8 cellular contexts compared by ENCODE assay signal in the genomic region with DNA sequence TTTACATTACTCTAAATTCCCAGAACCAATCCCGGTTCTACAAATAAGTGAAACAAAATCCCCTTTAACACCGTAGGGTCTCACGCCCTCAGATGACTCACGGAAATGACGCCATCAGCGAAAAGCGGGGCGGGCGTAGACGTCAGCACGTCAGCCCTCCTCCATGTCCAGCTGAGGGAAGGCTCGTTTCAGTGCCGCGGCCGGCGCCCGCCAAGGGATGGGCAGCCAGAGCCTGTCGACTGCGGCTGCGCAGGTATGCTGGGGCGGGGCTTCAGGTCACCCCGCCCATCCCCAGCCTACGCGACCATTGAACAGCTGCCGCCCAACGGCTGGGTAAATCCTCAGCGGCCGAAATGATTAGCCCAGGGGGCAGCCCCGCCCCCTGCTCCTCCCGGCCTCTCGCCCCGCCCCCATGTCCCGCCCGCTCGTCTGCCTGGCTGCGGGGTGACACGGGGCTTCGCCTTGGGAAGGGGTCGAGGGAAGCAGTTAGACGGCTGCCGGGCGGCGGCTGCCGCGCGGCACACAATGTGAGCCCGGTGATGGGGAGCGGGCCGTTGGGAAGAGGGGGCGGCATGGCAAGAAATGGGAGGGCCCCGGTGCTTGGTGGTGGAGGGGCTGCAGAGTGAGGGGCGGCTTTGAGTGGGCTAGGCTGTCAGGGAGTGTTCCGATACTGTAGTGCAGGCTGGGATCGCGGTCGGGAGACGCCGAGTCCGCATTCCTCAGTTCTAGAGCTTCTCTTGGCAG. TPM values are rescaled to one million over a fixed set of nuclear protein-coding genes. Genes with fewer than 3 reads are reported as not detected.
A peak's percentile ranks its signal among the peaks of the same experiment; 100 is the strongest.
DNase-seq lines count a peak whose midpoint lies in the region; ATAC-seq lines count a peak whose summit lies in the region.

Gene NBEAL1 (plus strand): TSS at position 420 of the 744 bp plus-strand sequence. CDS start 1,510 bp downstream, outside the sequence.

- no peaks in the 10 kb centered on the region for H3K27me3 ChIP-seq in CD8-positive, alpha-beta memory T cell (ENCODE audit: insufficient read depth, low read length, poor library complexity, severe bottlenecking)
- no peaks in the 10 kb centered on the region for H3K27me3 ChIP-seq in effector memory CD4-positive, alpha-beta T cell (replicated peaks; ENCODE audit: control insufficient read depth, insufficient read depth, low read length, poor library complexity, severe bottlenecking)

- no peaks in the 10 kb centered on the region for H3K9me3 ChIP-seq in CD8-positive, alpha-beta memory T cell (ENCODE audit: low read length)
- H3K9me3 ChIP-seq in effector memory CD4-positive, alpha-beta T cell (ENCODE audit: control insufficient read depth, low read length) = no peaks in the 10 kb centered on the region

- H3K36me3 ChIP-seq in CD8-positive, alpha-beta memory T cell (ENCODE audit: insufficient read depth, low read length) = no peaks in the 10 kb centered on the region
- H3K36me3 ChIP-seq in effector memory CD4-positive, alpha-beta T cell (ENCODE audit: control insufficient read depth, insufficient read depth, low read length) = no peaks in the 10 kb centered on the region

- H3K27ac ChIP-seq in CD8-positive, alpha-beta memory T cell (ENCODE audit: low read depth, low read length) = peak within 1 kb of the TSS; percentile 80
- peak within 1 kb of the TSS; percentile 75 for H3K27ac ChIP-seq in effector memory CD4-positive, alpha-beta T cell (ENCODE audit: insufficient read depth, low read length, poor library complexity, severe bottlenecking)

- H3K4me1 ChIP-seq in CD8-positive, alpha-beta memory T cell (ENCODE audit: insufficient read depth, low read length) = peaks cover 26% of the 10 kb centered on the region
- H3K4me1 ChIP-seq in effector memory CD4-positive, alpha-beta T cell (ENCODE audit: control insufficient read depth, insufficient read depth, low read length, poor library complexity, severe bottlenecking) = no peaks in the 10 kb centered on the region

- peak; percentile 94 to 98 (median 97) for DNase-seq in CD8-positive, alpha-beta memory T cell
- peak; percentile 97 for DNase-seq in HS-5 (ENCODE audit: low read depth)
- DNase-seq in NK-92 treated with Interleukin-12 subunit alpha and Interleukin-12 subunit beta, amount 100 ng/mL, for 24 hours (lab: John Stamatoyannopoulos, UW) = peak; percentile 97
- DNase-seq in activated CD8-positive, alpha-beta memory T cell treated with anti-CD3 and anti-CD28 coated beads for 24 hours = peak; percentile 99
- peak; percentile 95 to 98 (median 97) for DNase-seq in effector memory CD4-positive, alpha-beta T cell
- DNase-seq in lung microvascular endothelial cell (ENCODE audit: low read depth in 2 of 2) = peak; percentile 100
- DNase-seq in stimulated activated CD4-positive, alpha-beta T cell treated with anti-CD3 and anti-CD28 coated beads, TNF-alpha, amount 100 ng/mL, for 48 hours (ENCODE audit: low read depth in 3 of 3) = peak; percentile 91 to 95 (median 91)

- POLR2A ChIA-PET in CD8-positive, alpha-beta memory T cell (lab: Charles Lee) = interaction anchor here (0.6 to 1.5 kb wide), 2 partner anchors 103 to 379 kb away, joined by 3 to 5 read pairs; partner anchors contain the start of genes CARF, FAM117B and WDR12

- peak within 1 kb of the TSS; percentile 92 to 99 (median 98) for H3K27ac Mint-ChIP-seq in CD8-positive, alpha-beta memory T cell

- peak within 1 kb of the TSS; percentile 89 to 98 (median 92) for H3K4me3 Mint-ChIP-seq in CD8-positive, alpha-beta memory T cell

- peaks cover 34 to 57% (median 46%) of the 10 kb centered on the region in 3 donors for H3K4me1 Mint-ChIP-seq in CD8-positive, alpha-beta memory T cell

- H3K27me3 Mint-ChIP-seq in CD8-positive, alpha-beta memory T cell = peaks cover 0 to 4% of the 10 kb centered on the region in 2 donors

- H3K4me3 ChIP-seq in CD8-positive, alpha-beta memory T cell (ENCODE audit: low read length) = peak within 1 kb of the TSS; percentile 79
- H3K4me3 ChIP-seq in effector memory CD4-positive, alpha-beta T cell (ENCODE audit: insufficient read depth, low read depth, low read length, poor library complexity, severe bottlenecking) = peak within 1 kb of the TSS; percentile 73

- H3K36me3 Mint-ChIP-seq in CD8-positive, alpha-beta memory T cell = peaks cover 0 to 8% (median 0%) of the 10 kb centered on the region in 3 donors

- ATAC-seq in GM19468 (IDR thresholded peaks at IDR 0.05; ENCODE audit: extremely low read depth, unreplicated experiment) = peak; percentile 98

- CTCF ChIA-PET in CD8-positive, alpha-beta memory T cell (lab: Charles Lee) = interaction anchor here (1.2 kb wide), 1 partner anchor 8 kb away, joined by 3 read pairs; no protein-coding TSS in a partner anchor

- no peaks in the 10 kb centered on the region for H3K9me3 Mint-ChIP-seq in CD8-positive, alpha-beta memory T cell

RNA-seq across cellular contexts. Expression of gene NBEAL1, which starts in this region (rescaled TPM):
- total RNA-seq in CD8-positive, alpha-beta memory T cell = 10 to 100 TPM in 1 of 2 experiments, 1 to 10 TPM in 1; 8.6 to 10.1 TPM
- 8.5 TPM for polyA plus RNA-seq in CD8-positive, alpha-beta memory T cell
- 15.0 and 28.8 TPM in 2 replicates for total RNA-seq in lung microvascular endothelial cell

Comparison
In these comparisons a context has a peak if more than half of its experiments do, and no peak if none do; other contexts are left out.
1. Peak in every context shown above with its lines: DNase-seq, ATAC-seq, H3K4me3 ChIP-seq and H3K27ac ChIP-seq.